In the genomic region with DNA sequence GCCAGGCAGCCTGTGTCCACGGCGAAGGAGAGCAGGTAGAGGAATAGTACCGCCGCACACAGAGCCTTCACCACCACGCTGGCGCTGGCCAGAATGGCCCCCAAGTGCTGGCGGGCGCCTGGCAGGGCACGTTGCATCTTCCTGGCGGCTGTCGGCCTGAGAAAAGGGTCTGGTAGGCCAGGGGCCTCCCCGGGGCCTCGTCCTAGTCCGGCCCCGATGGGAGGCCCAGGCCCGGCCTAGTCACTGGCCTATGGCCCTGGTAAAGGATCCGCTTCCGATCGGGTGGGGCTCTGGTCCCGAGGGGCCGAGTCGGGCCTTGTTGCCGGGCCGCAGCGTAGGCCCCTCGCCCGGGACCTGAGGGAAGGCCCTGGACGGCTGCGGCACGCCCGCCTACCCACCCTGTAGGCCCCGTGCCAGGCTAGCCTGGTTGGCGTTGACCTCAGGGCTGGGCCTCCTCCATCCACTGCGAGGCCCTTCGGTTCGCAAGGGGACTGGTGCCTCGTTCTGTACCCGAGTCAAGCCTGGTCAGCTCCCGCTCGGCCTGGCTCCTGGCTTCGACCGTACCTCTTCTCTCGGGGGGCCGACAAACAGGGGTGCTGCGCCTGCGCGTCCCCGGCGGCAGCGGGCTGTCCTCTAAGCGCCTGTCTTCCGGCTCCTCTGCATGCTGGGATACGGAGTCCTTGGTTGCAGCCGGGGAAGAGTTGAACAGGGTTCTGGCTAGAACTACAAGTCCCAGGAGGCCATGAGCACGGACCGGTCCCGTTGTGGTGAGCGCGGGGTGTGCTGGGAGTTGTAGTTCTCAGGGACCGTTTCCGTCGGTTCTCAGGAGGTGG, we compare ENCODE assay signal across 8 cellular contexts. TPM values are rescaled to one million over a fixed set of nuclear protein-coding genes. Genes with fewer than 3 reads are reported as not detected.
DNase-seq lines count a peak whose midpoint lies in the region; ATAC-seq, FAIRE-seq and TF ChIP-seq lines count a peak whose summit lies in the region.

A gene with protein sequence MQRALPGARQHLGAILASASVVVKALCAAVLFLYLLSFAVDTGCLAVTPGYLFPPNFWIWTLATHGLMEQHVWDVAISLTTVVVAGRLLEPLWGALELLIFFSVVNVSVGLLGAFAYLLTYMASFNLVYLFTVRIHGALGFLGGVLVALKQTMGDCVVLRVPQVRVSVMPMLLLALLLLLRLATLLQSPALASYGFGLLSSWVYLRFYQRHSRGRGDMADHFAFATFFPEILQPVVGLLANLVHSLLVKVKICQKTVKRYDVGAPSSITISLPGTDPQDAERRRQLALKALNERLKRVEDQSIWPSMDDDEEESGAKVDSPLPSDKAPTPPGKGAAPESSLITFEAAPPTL (minus strand): TSS at position 595 of the 833 bp plus-strand sequence. CDS start 458 bp downstream, at position 137.

- FAIRE-seq in bronchial epithelial cell (lab: Jason Lieb, UNC), result peak; percentile 95

- H3K27ac ChIP-seq in iPS-20b (ENCODE audit: low read length) (no peak within 1 kb of the TSS), skin epidermis (peak within 1 kb of the TSS; percentile 71 to 99 (median 94))

- no peaks in the 10 kb centered on the region for H3K27me3 ChIP-seq in bronchial epithelial cell (ENCODE audit: control insufficient read depth, insufficient read depth, low read length)
- peaks cover 12% of the 10 kb centered on the region for H3K27me3 ChIP-seq in iPS-20b (ENCODE audit: insufficient read depth, low read length)

- CTCF ChIA-PET in AG04449 (lab: Yijun Ruan, JAX), result interaction anchor here (1.3 to 1.5 kb wide), 3 partner anchors 12 to 183 kb away, joined by 3 to 5 read pairs (median 5); a partner anchor contains a TSS

- peak within 1 kb of the TSS; percentile 88 for H3K9ac ChIP-seq in iPS-20b (ENCODE audit: low read depth, low read length)

- no peaks in the 10 kb centered on the region for H3K9me3 ChIP-seq in iPS-20b (ENCODE audit: insufficient read depth, low read depth, low read length)

- peaks cover 6% of the 10 kb centered on the region; the same call in 1 of the 2 replicates for H3K4me1 ChIP-seq in iPS-20b (ENCODE audit: insufficient read depth, low read length)

- POLR2A ChIA-PET in AG04449 (lab: Yijun Ruan, JAX), result interaction anchor here (0.6 to 1.2 kb wide), 2 partner anchors 8 to 10 kb away, joined by 3 read pairs; a partner anchor contains a TSS

- peaks cover 18% of the 10 kb centered on the region for H3K36me3 ChIP-seq in bronchial epithelial cell (ENCODE audit: control insufficient read depth, insufficient read depth, low read length)
- peaks cover 12% of the 10 kb centered on the region for H3K36me3 ChIP-seq in iPS-20b (ENCODE audit: insufficient read depth, low read depth, low read length)

- peak; percentile 95 for DNase-seq in AG04449 (ENCODE audit: low read depth, low spot score)
- peak; percentile 94 for DNase-seq in NCI-H2227 treated with DMSO at 0.1 percent for 48 hours (lab: John Stamatoyannopoulos, UW)
- DNase-seq in bronchial epithelial cell (ENCODE audit: low read depth), result peak; percentile 98

- TF ChIP-seq CTCF in AG04449 (IDR thresholded peaks at IDR 0.05; ENCODE audit: insufficient read depth, low read length, missing control alignments), result no peak
- TF ChIP-seq CTCF in WI38 (IDR thresholded peaks at IDR 0.05; ENCODE audit: low read depth, low read length), result no peak
- TF ChIP-seq CTCF in bronchial epithelial cell (IDR thresholded peaks at IDR 0.05; ENCODE audit: insufficient read depth, low read length, severe bottlenecking), result no peak

- H3K4me3 ChIP-seq in AG04449 (ENCODE audit: low read depth, low read length), result peak within 1 kb of the TSS; percentile 99
- peak within 1 kb of the TSS; percentile 90 for H3K4me3 ChIP-seq in WI38 (ENCODE audit: low read depth, low read length)
- peak within 1 kb of the TSS; percentile 71 for H3K4me3 ChIP-seq in bronchial epithelial cell (ENCODE audit: low read depth, low read length)
- peak within 1 kb of the TSS; percentile 94 for H3K4me3 ChIP-seq in iPS-20b (ENCODE audit: low read length)
- H3K4me3 ChIP-seq in skin epidermis, result peak within 1 kb of the TSS; percentile 69 to 98 (median 79)

- ATAC-seq in GM18907 (IDR thresholded peaks at IDR 0.05; ENCODE audit: unreplicated experiment) (peak; percentile 97), HG03159 (IDR thresholded peaks at IDR 0.05; ENCODE audit: unreplicated experiment) (peak; percentile 97)

RNA-seq across cellular contexts. Expression of the gene that starts here (rescaled TPM):
- total RNA-seq in bronchial epithelial cell, result 19.7 and 22.8 TPM in 2 replicates
